In genomic region chr18:80106482-80107051, GRCh38 we compare ENCODE assay signal across 1 cellular context.
A peak's percentile ranks its signal among the peaks of the same experiment; 100 is the strongest.
TF ChIP-seq lines count a peak whose summit lies in the region.

No MANE protein-coding gene starts in this region.

TF ChIP-seq in HepG2, 621 proteins besides CTCF, POLR2A, EP300 and RAD21 (continues in another document):
- no peak for TF ChIP-seq ZBTB40 (IDR thresholded peaks at IDR 0.05)
- no peak for TF ChIP-seq ZBTB40 (CRISPR knock-in tag; IDR thresholded peaks at IDR 0.05)
- no peak for TF ChIP-seq ZNF841 (CRISPR knock-in tag; IDR thresholded peaks at IDR 0.05; ENCODE audit: borderline replicate concordance)
- 0 out of 2 replicates have a peak, but pooled peaks have one; percentile 22 for TF ChIP-seq ERF (CRISPR knock-in tag; IDR thresholded peaks at IDR 0.05)
- TF ChIP-seq ZFY (CRISPR knock-in tag; IDR thresholded peaks at IDR 0.05): 0 out of 2 replicates have a peak, but pooled peaks have one; percentile 15
- TF ChIP-seq, protein P1, sequence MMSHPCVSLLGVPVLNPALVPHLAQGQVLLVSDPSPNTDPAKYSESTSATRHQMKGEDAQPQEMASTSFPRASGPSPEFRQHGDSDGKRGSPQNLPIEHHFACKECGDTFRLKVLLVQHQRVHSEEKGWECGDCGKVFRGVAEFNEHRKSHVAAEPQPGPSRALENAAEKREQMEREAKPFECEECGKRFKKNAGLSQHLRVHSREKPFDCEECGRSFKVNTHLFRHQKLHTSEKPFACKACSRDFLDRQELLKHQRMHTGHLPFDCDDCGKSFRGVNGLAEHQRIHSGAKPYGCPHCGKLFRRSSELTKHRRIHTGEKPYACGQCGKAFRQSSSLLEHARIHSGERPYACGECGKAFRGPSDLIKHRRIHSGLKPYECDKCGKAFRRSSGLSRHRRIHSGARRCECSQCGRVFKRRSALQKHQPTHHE (CRISPR knock-in tag; IDR thresholded peaks at IDR 0.05; ENCODE audit: borderline replicate concordance): 0 out of 2 replicates have a peak, but pooled peaks have one; percentile 37
- TF ChIP-seq FOXK2 (IDR thresholded peaks at IDR 0.05): 0 out of 2 replicates have a peak, but pooled peaks have one; percentile 24
- no peak for TF ChIP-seq ZFP82 (CRISPR knock-in tag; IDR thresholded peaks at IDR 0.05; ENCODE audit: borderline replicate concordance)
- TF ChIP-seq RBM39 (IDR thresholded peaks at IDR 0.05; ENCODE audit: low read depth, low read length, poor library complexity, severe bottlenecking): no peak
- TF ChIP-seq NFYC (CRISPR knock-in tag; IDR thresholded peaks at IDR 0.05): no peak
- TF ChIP-seq, protein P2, sequence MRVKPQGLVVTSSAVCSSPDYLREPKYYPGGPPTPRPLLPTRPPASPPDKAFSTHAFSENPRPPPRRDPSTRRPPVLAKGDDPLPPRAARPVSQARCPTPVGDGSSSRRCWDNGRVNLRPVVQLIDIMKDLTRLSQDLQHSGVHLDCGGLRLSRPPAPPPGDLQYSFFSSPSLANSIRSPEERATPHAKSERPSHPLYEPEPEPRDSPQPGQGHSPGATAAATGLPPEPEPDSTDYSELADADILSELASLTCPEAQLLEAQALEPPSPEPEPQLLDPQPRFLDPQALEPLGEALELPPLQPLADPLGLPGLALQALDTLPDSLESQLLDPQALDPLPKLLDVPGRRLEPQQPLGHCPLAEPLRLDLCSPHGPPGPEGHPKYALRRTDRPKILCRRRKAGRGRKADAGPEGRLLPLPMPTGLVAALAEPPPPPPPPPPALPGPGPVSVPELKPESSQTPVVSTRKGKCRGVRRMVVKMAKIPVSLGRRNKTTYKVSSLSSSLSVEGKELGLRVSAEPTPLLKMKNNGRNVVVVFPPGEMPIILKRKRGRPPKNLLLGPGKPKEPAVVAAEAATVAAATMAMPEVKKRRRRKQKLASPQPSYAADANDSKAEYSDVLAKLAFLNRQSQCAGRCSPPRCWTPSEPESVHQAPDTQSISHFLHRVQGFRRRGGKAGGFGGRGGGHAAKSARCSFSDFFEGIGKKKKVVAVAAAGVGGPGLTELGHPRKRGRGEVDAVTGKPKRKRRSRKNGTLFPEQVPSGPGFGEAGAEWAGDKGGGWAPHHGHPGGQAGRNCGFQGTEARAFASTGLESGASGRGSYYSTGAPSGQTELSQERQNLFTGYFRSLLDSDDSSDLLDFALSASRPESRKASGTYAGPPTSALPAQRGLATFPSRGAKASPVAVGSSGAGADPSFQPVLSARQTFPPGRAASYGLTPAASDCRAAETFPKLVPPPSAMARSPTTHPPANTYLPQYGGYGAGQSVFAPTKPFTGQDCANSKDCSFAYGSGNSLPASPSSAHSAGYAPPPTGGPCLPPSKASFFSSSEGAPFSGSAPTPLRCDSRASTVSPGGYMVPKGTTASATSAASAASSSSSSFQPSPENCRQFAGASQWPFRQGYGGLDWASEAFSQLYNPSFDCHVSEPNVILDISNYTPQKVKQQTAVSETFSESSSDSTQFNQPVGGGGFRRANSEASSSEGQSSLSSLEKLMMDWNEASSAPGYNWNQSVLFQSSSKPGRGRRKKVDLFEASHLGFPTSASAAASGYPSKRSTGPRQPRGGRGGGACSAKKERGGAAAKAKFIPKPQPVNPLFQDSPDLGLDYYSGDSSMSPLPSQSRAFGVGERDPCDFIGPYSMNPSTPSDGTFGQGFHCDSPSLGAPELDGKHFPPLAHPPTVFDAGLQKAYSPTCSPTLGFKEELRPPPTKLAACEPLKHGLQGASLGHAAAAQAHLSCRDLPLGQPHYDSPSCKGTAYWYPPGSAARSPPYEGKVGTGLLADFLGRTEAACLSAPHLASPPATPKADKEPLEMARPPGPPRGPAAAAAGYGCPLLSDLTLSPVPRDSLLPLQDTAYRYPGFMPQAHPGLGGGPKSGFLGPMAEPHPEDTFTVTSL (CRISPR knock-in tag; IDR thresholded peaks at IDR 0.05; ENCODE audit: borderline replicate concordance): no peak
- TF ChIP-seq FOXP1 (IDR thresholded peaks at IDR 0.05): peak; percentile 43; the same call in 1 of the 2 replicates
- TF ChIP-seq FOXP1 (CRISPR knock-in tag; IDR thresholded peaks at IDR 0.05): peak; percentile 60
- peak; percentile 28 for TF ChIP-seq ASH2L (IDR thresholded peaks at IDR 0.05; ENCODE audit: insufficient read length, low read depth, low read length)
- TF ChIP-seq ZFP36L2 (CRISPR knock-in tag; IDR thresholded peaks at IDR 0.05): no peak
- TF ChIP-seq MEIS2 (CRISPR knock-in tag; IDR thresholded peaks at IDR 0.05): peak; percentile 19; the same call in 1 of the 2 replicates
- TF ChIP-seq RXRB (CRISPR knock-in tag; IDR thresholded peaks at IDR 0.05; ENCODE audit: borderline replicate concordance): 0 out of 2 replicates have a peak, but pooled peaks have one; percentile 9
- TF ChIP-seq ZNF235 (CRISPR knock-in tag; IDR thresholded peaks at IDR 0.05; ENCODE audit: borderline replicate concordance): no peak
- TF ChIP-seq PRMT3 (CRISPR knock-in tag; IDR thresholded peaks at IDR 0.05; ENCODE audit: borderline replicate concordance, low read depth): no peak
- no peak for TF ChIP-seq ZNF292 (CRISPR knock-in tag; IDR thresholded peaks at IDR 0.05; ENCODE audit: borderline replicate concordance, low read depth)
- no peak for TF ChIP-seq TRIM22 (IDR thresholded peaks at IDR 0.05)
- no peak for TF ChIP-seq ZSCAN12 (CRISPR knock-in tag; IDR thresholded peaks at IDR 0.05)
- TF ChIP-seq MAX (IDR thresholded peaks at IDR 0.05): 0 out of 2 replicates have a peak, but pooled peaks have one; percentile 29
- TF ChIP-seq NFIB (CRISPR knock-in tag; IDR thresholded peaks at IDR 0.05; ENCODE audit: borderline replicate concordance): no peak
- TF ChIP-seq IRF2 (CRISPR knock-in tag; IDR thresholded peaks at IDR 0.05): 0 out of 2 replicates have a peak, but pooled peaks have one; percentile 33
- peak; percentile 70 for TF ChIP-seq SAP130 (CRISPR knock-in tag; IDR thresholded peaks at IDR 0.05; ENCODE audit: low read depth)
- TF ChIP-seq FOSL2 (CRISPR knock-in tag; IDR thresholded peaks at IDR 0.05): peak; percentile 40; the same call in 1 of the 2 replicates
- TF ChIP-seq, protein P3, sequence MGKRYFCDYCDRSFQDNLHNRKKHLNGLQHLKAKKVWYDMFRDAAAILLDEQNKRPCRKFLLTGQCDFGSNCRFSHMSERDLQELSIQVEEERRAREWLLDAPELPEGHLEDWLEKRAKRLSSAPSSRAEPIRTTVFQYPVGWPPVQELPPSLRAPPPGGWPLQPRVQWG (CRISPR knock-in tag; IDR thresholded peaks at IDR 0.05; ENCODE audit: borderline replicate concordance, low read depth): no peak
- no peak for TF ChIP-seq HHEX (CRISPR knock-in tag; IDR thresholded peaks at IDR 0.05)
- TF ChIP-seq ZFP1 (CRISPR knock-in tag; IDR thresholded peaks at IDR 0.05): no peak
- TF ChIP-seq KDM6A (CRISPR knock-in tag; IDR thresholded peaks at IDR 0.05; ENCODE audit: low read depth): no peak
- peak; percentile 77 for TF ChIP-seq TFAP4 (IDR thresholded peaks at IDR 0.05; ENCODE audit: borderline replicate concordance, low read depth)
- no peak for TF ChIP-seq ZNF441 (CRISPR knock-in tag; IDR thresholded peaks at IDR 0.05; ENCODE audit: borderline replicate concordance)
- TF ChIP-seq, protein P4, sequence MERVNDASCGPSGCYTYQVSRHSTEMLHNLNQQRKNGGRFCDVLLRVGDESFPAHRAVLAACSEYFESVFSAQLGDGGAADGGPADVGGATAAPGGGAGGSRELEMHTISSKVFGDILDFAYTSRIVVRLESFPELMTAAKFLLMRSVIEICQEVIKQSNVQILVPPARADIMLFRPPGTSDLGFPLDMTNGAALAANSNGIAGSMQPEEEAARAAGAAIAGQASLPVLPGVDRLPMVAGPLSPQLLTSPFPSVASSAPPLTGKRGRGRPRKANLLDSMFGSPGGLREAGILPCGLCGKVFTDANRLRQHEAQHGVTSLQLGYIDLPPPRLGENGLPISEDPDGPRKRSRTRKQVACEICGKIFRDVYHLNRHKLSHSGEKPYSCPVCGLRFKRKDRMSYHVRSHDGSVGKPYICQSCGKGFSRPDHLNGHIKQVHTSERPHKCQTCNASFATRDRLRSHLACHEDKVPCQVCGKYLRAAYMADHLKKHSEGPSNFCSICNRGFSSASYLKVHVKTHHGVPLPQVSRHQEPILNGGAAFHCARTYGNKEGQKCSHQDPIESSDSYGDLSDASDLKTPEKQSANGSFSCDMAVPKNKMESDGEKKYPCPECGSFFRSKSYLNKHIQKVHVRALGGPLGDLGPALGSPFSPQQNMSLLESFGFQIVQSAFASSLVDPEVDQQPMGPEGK (CRISPR knock-in tag; IDR thresholded peaks at IDR 0.05): 0 out of 2 replicates have a peak, but pooled peaks have one; percentile 27
- TF ChIP-seq TFE3 (CRISPR knock-in tag; IDR thresholded peaks at IDR 0.05): 0 out of 2 replicates have a peak, but pooled peaks have one; percentile 17
- TF ChIP-seq FOXA1 (IDR thresholded peaks at IDR 0.05): no peak
- peak; percentile 53 for TF ChIP-seq FOXA1 (CRISPR knock-in tag; IDR thresholded peaks at IDR 0.05)
